ENCODE assay signal across 1 cellular context in the genomic region with DNA sequence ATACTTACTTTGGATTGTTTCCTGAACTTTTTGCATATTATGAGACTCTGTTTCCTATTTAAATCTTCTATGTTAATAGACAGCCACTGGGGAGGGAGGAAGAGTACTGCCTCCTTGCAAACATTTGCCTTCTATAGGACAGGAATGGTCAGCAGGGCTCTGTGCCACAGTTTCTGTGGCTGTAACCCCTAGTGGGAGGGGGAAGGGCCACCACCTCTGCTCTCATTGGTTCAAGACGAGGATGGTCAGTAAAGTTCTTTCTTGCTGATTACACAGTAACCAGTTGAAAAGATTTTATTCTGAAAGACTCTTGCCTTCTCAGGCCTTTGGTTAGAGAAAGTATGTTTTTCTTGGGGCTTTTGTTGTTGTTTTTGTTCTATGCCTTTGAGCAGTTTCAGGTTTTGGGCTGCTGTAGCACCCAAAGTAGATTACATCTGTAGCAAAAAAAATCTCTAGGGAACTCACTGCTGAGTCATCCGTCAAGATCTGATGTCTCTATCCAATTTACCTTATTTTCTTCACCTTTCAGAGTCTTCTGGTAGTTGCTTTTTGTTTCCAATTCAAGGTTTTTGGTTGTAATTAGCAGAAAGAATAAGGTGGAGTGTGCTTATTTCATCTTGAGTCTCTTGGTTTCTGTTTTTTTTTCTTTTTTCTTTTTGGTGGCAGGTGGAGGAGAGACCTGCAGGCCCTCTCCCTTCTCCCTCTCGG.
TF ChIP-seq lines count a peak whose summit lies in the region.

No MANE protein-coding gene starts in this region.

TF ChIP-seq in HCT116, 20 proteins besides CTCF, POLR2A, EP300 and RAD21 (continued from another document):
- TF ChIP-seq, protein P1, sequence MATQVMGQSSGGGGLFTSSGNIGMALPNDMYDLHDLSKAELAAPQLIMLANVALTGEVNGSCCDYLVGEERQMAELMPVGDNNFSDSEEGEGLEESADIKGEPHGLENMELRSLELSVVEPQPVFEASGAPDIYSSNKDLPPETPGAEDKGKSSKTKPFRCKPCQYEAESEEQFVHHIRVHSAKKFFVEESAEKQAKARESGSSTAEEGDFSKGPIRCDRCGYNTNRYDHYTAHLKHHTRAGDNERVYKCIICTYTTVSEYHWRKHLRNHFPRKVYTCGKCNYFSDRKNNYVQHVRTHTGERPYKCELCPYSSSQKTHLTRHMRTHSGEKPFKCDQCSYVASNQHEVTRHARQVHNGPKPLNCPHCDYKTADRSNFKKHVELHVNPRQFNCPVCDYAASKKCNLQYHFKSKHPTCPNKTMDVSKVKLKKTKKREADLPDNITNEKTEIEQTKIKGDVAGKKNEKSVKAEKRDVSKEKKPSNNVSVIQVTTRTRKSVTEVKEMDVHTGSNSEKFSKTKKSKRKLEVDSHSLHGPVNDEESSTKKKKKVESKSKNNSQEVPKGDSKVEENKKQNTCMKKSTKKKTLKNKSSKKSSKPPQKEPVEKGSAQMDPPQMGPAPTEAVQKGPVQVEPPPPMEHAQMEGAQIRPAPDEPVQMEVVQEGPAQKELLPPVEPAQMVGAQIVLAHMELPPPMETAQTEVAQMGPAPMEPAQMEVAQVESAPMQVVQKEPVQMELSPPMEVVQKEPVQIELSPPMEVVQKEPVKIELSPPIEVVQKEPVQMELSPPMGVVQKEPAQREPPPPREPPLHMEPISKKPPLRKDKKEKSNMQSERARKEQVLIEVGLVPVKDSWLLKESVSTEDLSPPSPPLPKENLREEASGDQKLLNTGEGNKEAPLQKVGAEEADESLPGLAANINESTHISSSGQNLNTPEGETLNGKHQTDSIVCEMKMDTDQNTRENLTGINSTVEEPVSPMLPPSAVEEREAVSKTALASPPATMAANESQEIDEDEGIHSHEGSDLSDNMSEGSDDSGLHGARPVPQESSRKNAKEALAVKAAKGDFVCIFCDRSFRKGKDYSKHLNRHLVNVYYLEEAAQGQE (IDR thresholded peaks at IDR 0.05; ENCODE audit: low read depth), result no peak
- TF ChIP-seq SP1 (IDR thresholded peaks at IDR 0.05; ENCODE audit: low read depth) (no peak), FOSL1 (IDR thresholded peaks at IDR 0.05; ENCODE audit: low read depth) (no peak), ELF1 (IDR thresholded peaks at IDR 0.05; ENCODE audit: borderline replicate concordance, low read depth) (no peak), SIN3A (IDR thresholded peaks at IDR 0.05; ENCODE audit: low read depth) (no peak), CBX3 (IDR thresholded peaks at IDR 0.05; ENCODE audit: low read depth) (no peak), EGR1 (IDR thresholded peaks at IDR 0.05; ENCODE audit: low read depth) (no peak)
- TF ChIP-seq, protein P2, sequence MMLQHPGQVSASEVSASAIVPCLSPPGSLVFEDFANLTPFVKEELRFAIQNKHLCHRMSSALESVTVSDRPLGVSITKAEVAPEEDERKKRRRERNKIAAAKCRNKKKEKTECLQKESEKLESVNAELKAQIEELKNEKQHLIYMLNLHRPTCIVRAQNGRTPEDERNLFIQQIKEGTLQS (IDR thresholded peaks at IDR 0.05), result no peak
